Comparison of ENCODE assay signal across 16 cellular contexts in genomic region chr11:8789864-8790263, GRCh38.
"Had no signal": no experiment of that assay in that cellular context is flagged by ENCODE, and none has a peak within 500 bp of the region (broad histone marks: within the 10 kb centered on the region; RNA-seq: fewer than 3 reads in every experiment).

No MANE protein-coding gene starts in this region.

- H3K27ac ChIP-seq: breast epithelium, hepatocyte, psoas muscle, thoracic aorta had no signal

- H3K36me3 ChIP-seq: ascending aorta, breast epithelium, thoracic aorta had no signal

- H3K9me3 ChIP-seq: ascending aorta, breast epithelium, psoas muscle, thoracic aorta had no signal

- H3K27me3 ChIP-seq: ascending aorta, breast epithelium, hepatocyte had no signal

- ATAC-seq: psoas muscle, sciatic nerve had no signal

- DNase-seq: activated CD4-positive, alpha-beta T cell treated with anti-CD3 and anti-CD28 coated beads, Interleukin-2, amount 50 U/mL, for 1 hour; activated CD8-positive, alpha-beta memory T cell treated with anti-CD3 and anti-CD28 coated beads for 24 hours; activated naive CD8-positive, alpha-beta T cell treated with anti-CD3 and anti-CD28 coated beads, Interleukin-2, amount 10 ng/mL, durations not matched to agents 7 days and 5 days; dermis blood vessel endothelial cell; erythroblast; psoas muscle; stimulated activated CD4-positive, alpha-beta T cell treated with anti-CD3 and anti-CD28 coated beads, Interleukin-2, amount 100 ng/mL, for 24 hours; T-helper 2 cell had no signal

- FAIRE-seq: keratinocyte, TTC549, urothelium cell line had no signal

- H3K4me3 ChIP-seq: ascending aorta, breast epithelium, hepatocyte, psoas muscle, thoracic aorta had no signal

- H3K4me1 ChIP-seq: breast epithelium had no signal
